Comparison of ENCODE assay signal across 8 cellular contexts in the genomic region with DNA sequence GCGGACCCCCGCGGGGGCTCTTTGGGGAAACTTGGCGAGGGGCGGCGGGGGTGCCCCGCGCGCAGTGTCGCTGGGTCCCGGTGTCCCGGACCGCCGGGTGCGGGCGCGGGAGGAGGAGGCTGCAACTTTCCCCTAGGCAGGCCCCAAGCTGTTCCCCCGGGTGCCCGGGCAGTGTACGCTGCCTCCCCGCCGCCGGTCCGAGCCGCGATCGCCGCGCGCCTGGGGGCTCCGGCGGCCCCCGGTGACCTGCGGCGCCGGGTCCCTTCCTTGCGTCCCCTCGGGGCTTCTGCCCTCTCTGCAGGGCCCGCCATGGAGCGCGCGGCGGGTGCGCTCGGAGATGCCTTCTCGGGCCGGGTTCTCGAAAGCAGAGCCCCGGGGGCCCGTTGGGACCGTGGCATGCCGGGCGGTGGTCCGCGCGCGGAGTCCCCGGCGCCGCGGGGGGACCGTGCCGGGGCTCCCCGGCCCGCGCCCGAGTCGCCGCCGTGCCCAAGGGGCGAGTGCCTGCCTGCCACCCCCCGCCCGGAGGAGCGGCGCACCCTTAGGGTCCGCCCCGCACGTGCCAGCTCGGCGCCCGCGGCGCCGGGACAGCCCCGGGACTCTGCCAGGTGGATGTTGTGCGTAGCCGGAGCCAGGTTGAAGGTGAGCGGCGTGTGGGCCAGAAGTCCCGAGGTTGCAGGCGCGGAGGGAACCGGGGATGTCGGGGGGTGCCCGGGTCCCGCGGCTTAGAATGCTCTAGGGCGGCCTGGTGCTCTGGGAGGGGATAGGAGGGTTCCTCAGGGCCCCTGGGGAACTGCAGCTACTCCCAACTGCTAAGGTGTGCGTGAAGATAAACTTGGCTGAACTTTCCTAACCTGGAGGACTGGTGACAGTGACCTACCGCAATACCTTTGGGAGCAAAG. TPM values are rescaled to one million over a fixed set of nuclear protein-coding genes. Genes with fewer than 3 reads are reported as not detected.
DNase-seq lines count a peak whose midpoint lies in the region; FAIRE-seq and TF ChIP-seq lines count a peak whose summit lies in the region.

A gene with protein sequence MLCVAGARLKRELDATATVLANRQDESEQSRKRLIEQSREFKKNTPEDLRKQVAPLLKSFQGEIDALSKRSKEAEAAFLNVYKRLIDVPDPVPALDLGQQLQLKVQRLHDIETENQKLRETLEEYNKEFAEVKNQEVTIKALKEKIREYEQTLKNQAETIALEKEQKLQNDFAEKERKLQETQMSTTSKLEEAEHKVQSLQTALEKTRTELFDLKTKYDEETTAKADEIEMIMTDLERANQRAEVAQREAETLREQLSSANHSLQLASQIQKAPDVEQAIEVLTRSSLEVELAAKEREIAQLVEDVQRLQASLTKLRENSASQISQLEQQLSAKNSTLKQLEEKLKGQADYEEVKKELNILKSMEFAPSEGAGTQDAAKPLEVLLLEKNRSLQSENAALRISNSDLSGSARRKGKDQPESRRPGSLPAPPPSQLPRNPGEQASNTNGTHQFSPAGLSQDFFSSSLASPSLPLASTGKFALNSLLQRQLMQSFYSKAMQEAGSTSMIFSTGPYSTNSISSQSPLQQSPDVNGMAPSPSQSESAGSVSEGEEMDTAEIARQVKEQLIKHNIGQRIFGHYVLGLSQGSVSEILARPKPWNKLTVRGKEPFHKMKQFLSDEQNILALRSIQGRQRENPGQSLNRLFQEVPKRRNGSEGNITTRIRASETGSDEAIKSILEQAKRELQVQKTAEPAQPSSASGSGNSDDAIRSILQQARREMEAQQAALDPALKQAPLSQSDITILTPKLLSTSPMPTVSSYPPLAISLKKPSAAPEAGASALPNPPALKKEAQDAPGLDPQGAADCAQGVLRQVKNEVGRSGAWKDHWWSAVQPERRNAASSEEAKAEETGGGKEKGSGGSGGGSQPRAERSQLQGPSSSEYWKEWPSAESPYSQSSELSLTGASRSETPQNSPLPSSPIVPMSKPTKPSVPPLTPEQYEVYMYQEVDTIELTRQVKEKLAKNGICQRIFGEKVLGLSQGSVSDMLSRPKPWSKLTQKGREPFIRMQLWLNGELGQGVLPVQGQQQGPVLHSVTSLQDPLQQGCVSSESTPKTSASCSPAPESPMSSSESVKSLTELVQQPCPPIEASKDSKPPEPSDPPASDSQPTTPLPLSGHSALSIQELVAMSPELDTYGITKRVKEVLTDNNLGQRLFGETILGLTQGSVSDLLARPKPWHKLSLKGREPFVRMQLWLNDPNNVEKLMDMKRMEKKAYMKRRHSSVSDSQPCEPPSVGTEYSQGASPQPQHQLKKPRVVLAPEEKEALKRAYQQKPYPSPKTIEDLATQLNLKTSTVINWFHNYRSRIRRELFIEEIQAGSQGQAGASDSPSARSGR (N-terminal part only) (plus strand): TSS at position 596 of the 899 bp plus-strand sequence. CDS start 14 bp downstream, at position 610.

- H3K9ac ChIP-seq in iPS-20b (ENCODE audit: low read depth, low read length), result peak within 1 kb of the TSS; percentile 43; the same call in 1 of the 2 replicates

- H3K4me1 ChIP-seq in iPS-20b (ENCODE audit: insufficient read depth, low read length) (peaks cover 36% of the 10 kb centered on the region), small intestine (ENCODE audit: control insufficient read depth in 2 of 2, insufficient read depth in 1 of 2, low read depth in 1 of 2, low read length in 1 of 2) (peaks cover 0 to 6% of the 10 kb centered on the region in 2 donors)

- in situ Hi-C loops in astrocyte of the spinal cord (cut with HindIII; ENCODE audit: low sequenced_read_pairs), result no loop called here

- H3K27me3 ChIP-seq in iPS-20b (ENCODE audit: insufficient read depth, low read length) (peaks cover 33% of the 10 kb centered on the region), small intestine (ENCODE audit: control insufficient read depth in 2 of 2, insufficient read depth in 2 of 2, low read length in 2 of 2) (no peaks in the 10 kb centered on the region)

- peak in 4 of 6 experiments; percentile 16 to 32 (median 20) for DNase-seq in stimulated activated naive CD4-positive, alpha-beta T cell (lab: John Stamatoyannopoulos, UW)
- DNase-seq in stimulated activated naive CD4-positive, alpha-beta T cell treated with Interleukin-2 at 50 U/mL for 16 hours (lab: John Stamatoyannopoulos, UW), result no peak
- DNase-seq in RPMI8226, result peak; percentile 63
- no peak for DNase-seq in astrocyte of the spinal cord (ENCODE audit: low read depth, low spot score)
- DNase-seq in small intestine, result peak; percentile 38
- no peak for DNase-seq in putamen (ENCODE audit: low spot score)
- DNase-seq in NCI-H2029 (lab: John Stamatoyannopoulos, UW), result no peak

- no peak within 1 kb of the TSS for H3K27ac ChIP-seq in iPS-20b (ENCODE audit: low read length)
- peak within 1 kb of the TSS in 1 of 2 donors; percentile 41 for H3K27ac ChIP-seq in small intestine (ENCODE audit: low read depth in 1 of 2, low read length in 1 of 2)

- 2% methylated on average over 48 to 100 of the region's 100 CpGs for WGBS in small intestine, 3 donors

- no peak for FAIRE-seq in small intestine (lab: Jason Lieb, UNC)

- TF ChIP-seq CTCF in astrocyte of the spinal cord (IDR thresholded peaks at IDR 0.05; ENCODE audit: low read depth, low read length), result no peak

- H3K9me3 ChIP-seq in iPS-20b (ENCODE audit: insufficient read depth, low read depth, low read length) (no peaks in the 10 kb centered on the region), small intestine (ENCODE audit: control insufficient read depth, low read depth) (no peaks in the 10 kb centered on the region)

- no peaks in the 10 kb centered on the region for H3K36me3 ChIP-seq in iPS-20b (ENCODE audit: insufficient read depth, low read depth, low read length)
- H3K36me3 ChIP-seq in small intestine (ENCODE audit: control insufficient read depth in 2 of 2, insufficient read depth in 2 of 2, low read length in 2 of 2), result no peaks in the 10 kb centered on the region

- H3K4me3 ChIP-seq in astrocyte of the spinal cord (ENCODE audit: low read depth, low read length), result peak within 1 kb of the TSS; percentile 50
- H3K4me3 ChIP-seq in iPS-20b (ENCODE audit: low read length), result peak within 1 kb of the TSS; percentile 65
- peak within 1 kb of the TSS; percentile 89 to 93 for H3K4me3 ChIP-seq in small intestine (ENCODE audit: low read depth in 1 of 2, low read length in 2 of 2)

RNA-seq across cellular contexts. Expression of the gene that starts here (rescaled TPM):
- 10 to 100 TPM; 29.2 to 32.9 (median 31.8) TPM for polyA plus RNA-seq in small intestine

Comparison
In these comparisons a context has a peak if more than half of its experiments do, and no peak if none do; other contexts are left out.
1. DNase-seq: peak in stimulated activated naive CD4-positive, alpha-beta T cell (4 of 6), RPMI8226 (single experiment) and small intestine (single experiment); none in stimulated activated naive CD4-positive, alpha-beta T cell treated with Interleukin-2 at 50 U/mL for 16 hours (single experiment), astrocyte of the spinal cord (single experiment), putamen (single experiment) and NCI-H2029 (single experiment).
2. Peak in every context shown above with its lines, with median percentiles within 50 percentile points of each other: H3K4me3 ChIP-seq.